Comparison of ENCODE assay signal across 13 cellular contexts in the genomic region with DNA sequence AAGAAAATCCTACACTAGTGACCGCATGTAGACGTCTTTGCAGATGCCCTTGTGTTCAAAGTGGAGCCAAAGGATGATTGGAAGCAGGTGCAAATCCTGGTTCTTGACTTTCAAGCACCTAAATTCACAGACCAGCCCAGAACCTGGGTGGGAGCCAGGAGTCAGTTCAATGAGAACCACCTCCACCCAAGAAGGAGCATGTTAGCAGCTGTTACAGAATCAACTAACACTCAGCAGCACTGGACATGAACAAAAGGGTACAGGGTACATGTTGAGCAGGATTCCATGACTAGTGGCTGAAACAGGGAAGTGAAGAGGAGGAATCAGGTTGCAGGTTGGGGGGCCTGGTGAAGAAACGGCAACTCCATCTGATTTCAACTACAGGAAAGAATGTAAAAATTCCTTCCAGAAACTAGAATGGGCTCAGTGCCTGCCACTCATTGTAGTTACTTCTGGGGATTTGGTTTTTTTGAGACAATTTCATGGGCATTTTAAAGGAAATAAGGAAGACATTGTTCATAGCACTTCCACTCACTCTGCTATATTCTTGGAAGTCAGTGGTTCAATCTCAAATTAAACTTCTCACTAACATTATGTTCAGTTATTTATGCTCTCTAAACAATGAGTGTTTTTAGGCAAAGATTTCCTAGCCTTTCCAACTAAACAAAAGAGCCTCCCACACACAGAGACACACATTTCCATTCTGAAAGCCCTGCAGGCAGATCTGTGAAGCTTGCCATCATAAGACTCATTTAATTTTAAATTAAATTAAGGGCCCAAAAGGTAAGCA.
"Had no signal": no experiment of that assay in that cellular context is flagged by ENCODE, and none has a peak within 500 bp of the region (broad histone marks: within the 10 kb centered on the region; RNA-seq: fewer than 3 reads in every experiment).

No MANE protein-coding gene starts in this region.

- H3K36me3 ChIP-seq: right lobe of liver, upper lobe of left lung had no signal

- ATAC-seq: activated CD8-positive, alpha-beta T cell treated with anti-CD3 and anti-CD28 coated beads, Interleukin-2, amount 10 ng/mL, durations not matched to agents 7 days and 5 days; mucosa of descending colon; naive thymus-derived CD8-positive, alpha-beta T cell; right lobe of liver; stimulated activated naive B cell treated with anti-CD40 and anti-IgM and Interleukin-4, amounts not matched to agents 10 μg/mL and 1 μg/mL and 100 μg/mL, for 72 hours had no signal

- H3K9me3 Mint-ChIP-seq: activated naive CD4-positive, alpha-beta T cell treated with anti-CD3 and anti-CD28 coated beads for 36 hours; naive thymus-derived CD8-positive, alpha-beta T cell; stimulated activated naive B cell treated with anti-CD40 and anti-IgM and Interleukin-4, amounts not matched to agents 10 μg/mL and 1 μg/mL and 100 μg/mL, for 72 hours had no signal

- H3K27ac Mint-ChIP-seq: activated CD8-positive, alpha-beta T cell treated with anti-CD3 and anti-CD28 coated beads, Interleukin-2, amount 10 ng/mL, durations not matched to agents 7 days and 5 days; activated naive CD4-positive, alpha-beta T cell treated with anti-CD3 and anti-CD28 coated beads for 36 hours; naive thymus-derived CD8-positive, alpha-beta T cell; stimulated activated naive B cell treated with anti-CD40 and anti-IgM and Interleukin-4, amounts not matched to agents 10 μg/mL and 1 μg/mL and 100 μg/mL, for 72 hours had no signal

- H3K9me3 ChIP-seq: mucosa of descending colon, right lobe of liver, upper lobe of left lung had no signal

- H3K27me3 ChIP-seq: right lobe of liver, upper lobe of left lung had no signal

- H3K27me3 Mint-ChIP-seq: naive thymus-derived CD8-positive, alpha-beta T cell; stimulated activated naive B cell treated with anti-CD40 and anti-IgM and Interleukin-4, amounts not matched to agents 10 μg/mL and 1 μg/mL and 100 μg/mL, for 72 hours had no signal

- H3K27ac ChIP-seq: coronary artery, right lobe of liver, upper lobe of left lung, WERI-Rb-1 had no signal

- H3K4me1 ChIP-seq: right lobe of liver, upper lobe of left lung had no signal

- H3K36me3 Mint-ChIP-seq: naive thymus-derived CD8-positive, alpha-beta T cell; stimulated activated naive B cell treated with anti-CD40 and anti-IgM and Interleukin-4, amounts not matched to agents 10 μg/mL and 1 μg/mL and 100 μg/mL, for 72 hours had no signal

- H3K4me3 ChIP-seq: coronary artery, mucosa of descending colon, right lobe of liver, upper lobe of left lung had no signal

- DNase-seq: activated CD4-positive, alpha-beta T cell treated with anti-CD3 and anti-CD28 coated beads for 4 hours; activated CD8-positive, alpha-beta T cell treated with anti-CD3 and anti-CD28 coated beads, Interleukin-2, amount 10 ng/mL, durations not matched to agents 7 days and 5 days; activated naive CD4-positive, alpha-beta T cell treated with anti-CD3 and anti-CD28 coated beads for 36 hours; caudate nucleus; effector CD4-positive, alpha-beta T cell; mucosa of descending colon; naive thymus-derived CD8-positive, alpha-beta T cell; right lobe of liver; stimulated activated naive B cell treated with anti-CD40 and anti-IgM and Interleukin-4, amounts not matched to agents 10 μg/mL and 1 μg/mL and 100 μg/mL, for 72 hours; T-helper 1 cell; upper lobe of left lung; WERI-Rb-1 had no signal

- H3K4me3 Mint-ChIP-seq: activated CD8-positive, alpha-beta T cell treated with anti-CD3 and anti-CD28 coated beads, Interleukin-2, amount 10 ng/mL, durations not matched to agents 7 days and 5 days; activated naive CD4-positive, alpha-beta T cell treated with anti-CD3 and anti-CD28 coated beads for 36 hours; naive thymus-derived CD8-positive, alpha-beta T cell; stimulated activated naive B cell treated with anti-CD40 and anti-IgM and Interleukin-4, amounts not matched to agents 10 μg/mL and 1 μg/mL and 100 μg/mL, for 72 hours had no signal

- H3K4me1 Mint-ChIP-seq: naive thymus-derived CD8-positive, alpha-beta T cell; stimulated activated naive B cell treated with anti-CD40 and anti-IgM and Interleukin-4, amounts not matched to agents 10 μg/mL and 1 μg/mL and 100 μg/mL, for 72 hours had no signal
